Comparison of ENCODE assay signal across 20 cellular contexts in genomic region chr4:168560835-168561210, GRCh38.
A peak's percentile ranks its signal among the peaks of the same experiment; 100 is the strongest.
DNase-seq lines count a peak whose midpoint lies in the region; ATAC-seq and TF ChIP-seq lines count a peak whose summit lies in the region.
"Had no signal": no experiment of that assay in that cellular context is flagged by ENCODE, and none has a peak within 500 bp of the region (broad histone marks: within the 10 kb centered on the region; RNA-seq: fewer than 3 reads in every experiment).

No MANE protein-coding gene starts in this region.

- TF ChIP-seq CTCF in left ventricle myocardium inferior (IDR thresholded peaks at IDR 0.05; ENCODE audit: borderline replicate concordance) (no peak), nephron progenitor cell (IDR thresholded peaks at IDR 0.05) (no peak)

- H3K9me3 ChIP-seq in left ventricle myocardium inferior (replicated peaks) (no peaks in the 10 kb centered on the region), adipocyte (ENCODE audit: control insufficient read depth, low read length) (no peaks in the 10 kb centered on the region)
- H3K9me3 ChIP-seq: Caco-2, stomach had no signal

- H3K4me1 Mint-ChIP-seq in nephron progenitor cell = peaks cover 76% of the 10 kb centered on the region
- H3K4me1 Mint-ChIP-seq: activated naive CD8-positive, alpha-beta T cell treated with anti-CD3 and anti-CD28 coated beads, Interleukin-2, amount 10 ng/mL, durations not matched to agents 7 days and 5 days had no signal

- DNase-seq in left ventricle myocardium inferior (no peak), left cardiac atrium (no peak), adipocyte (ENCODE audit: low read depth) (peak; percentile 49), nephron progenitor cell (no peak), HUDEP-2 (lab: John Stamatoyannopoulos, UW; ENCODE audit: unreplicated experiment in 76 of 76) (no peak), pons (ENCODE audit: low spot score) (no peak)
- DNase-seq in stimulated activated CD4-positive, alpha-beta T cell treated with anti-CD3 and anti-CD28 coated beads, Interleukin-12 subunit alpha, Interleukin-12 subunit beta, amount 100 ng/mL, for 4 hours = no peak
- DNase-seq: activated CD4-positive, alpha-beta memory T cell treated with anti-CD3 and anti-CD28 coated beads for 36 hours; activated naive CD8-positive, alpha-beta T cell treated with anti-CD3 and anti-CD28 coated beads, Interleukin-2, amount 10 ng/mL, durations not matched to agents 7 days and 5 days; activated T-cell treated with anti-CD3 and anti-CD28 coated beads, Interleukin-2, amount 50 U/mL, for 48 hours; Caco-2; caudate nucleus; effector CD8-positive, alpha-beta T cell; Kasumi-1; NCI-H146; NCI-H446; OCI-M1 had no signal

- no peaks in the 10 kb centered on the region for H3K9me3 Mint-ChIP-seq in nephron progenitor cell
- H3K9me3 Mint-ChIP-seq: activated CD4-positive, alpha-beta memory T cell treated with anti-CD3 and anti-CD28 coated beads for 36 hours; activated naive CD8-positive, alpha-beta T cell treated with anti-CD3 and anti-CD28 coated beads, Interleukin-2, amount 10 ng/mL, durations not matched to agents 7 days and 5 days had no signal

- H3K27ac ChIP-seq in left ventricle myocardium inferior (replicated peaks) = peak overlapping the region; percentile 45

- peak overlapping the region; percentile 82 for H3K27ac Mint-ChIP-seq in nephron progenitor cell
- H3K27ac Mint-ChIP-seq: activated CD4-positive, alpha-beta memory T cell treated with anti-CD3 and anti-CD28 coated beads for 36 hours; activated naive CD8-positive, alpha-beta T cell treated with anti-CD3 and anti-CD28 coated beads, Interleukin-2, amount 10 ng/mL, durations not matched to agents 7 days and 5 days had no signal

- intact Hi-C loops in left ventricle myocardium inferior (cut with micrococcal nuclease) = no loop called here
- intact Hi-C loops in left cardiac atrium (cut with DNase I) = no loop called here

- peaks cover 2% of the 10 kb centered on the region for H3K27me3 Mint-ChIP-seq in nephron progenitor cell (ENCODE audit: low read depth, poor library complexity)

- H3K9ac ChIP-seq in adipocyte (ENCODE audit: low read length) = no peak overlapping the region

- no peak overlapping the region for H3K4me3 Mint-ChIP-seq in nephron progenitor cell
- H3K4me3 Mint-ChIP-seq: activated CD4-positive, alpha-beta memory T cell treated with anti-CD3 and anti-CD28 coated beads for 36 hours; activated naive CD8-positive, alpha-beta T cell treated with anti-CD3 and anti-CD28 coated beads, Interleukin-2, amount 10 ng/mL, durations not matched to agents 7 days and 5 days had no signal

- ATAC-seq in left cardiac atrium (no peak), GM19455 (IDR thresholded peaks at IDR 0.05; ENCODE audit: unreplicated experiment) (no peak)
- ATAC-seq: left lobe of liver had no signal

- H3K36me3 Mint-ChIP-seq in nephron progenitor cell (ENCODE audit: low read depth) = no peaks in the 10 kb centered on the region
- H3K36me3 Mint-ChIP-seq: activated CD4-positive, alpha-beta memory T cell treated with anti-CD3 and anti-CD28 coated beads for 36 hours; activated naive CD8-positive, alpha-beta T cell treated with anti-CD3 and anti-CD28 coated beads, Interleukin-2, amount 10 ng/mL, durations not matched to agents 7 days and 5 days had no signal

- no peaks in the 10 kb centered on the region for H3K36me3 ChIP-seq in left ventricle myocardium inferior
- H3K36me3 ChIP-seq in adipocyte (ENCODE audit: control insufficient read depth, insufficient read depth, low read length, severe bottlenecking) = no peaks in the 10 kb centered on the region
- H3K36me3 ChIP-seq: stomach had no signal

- H3K4me1 ChIP-seq in left ventricle myocardium inferior (peaks cover 90% of the 10 kb centered on the region), adipocyte (ENCODE audit: control insufficient read depth, insufficient read depth, low read length) (peaks cover 12% of the 10 kb centered on the region)

- H3K27me3 ChIP-seq in left ventricle myocardium inferior (ENCODE audit: low read depth) (no peaks in the 10 kb centered on the region), adipocyte (replicated peaks; ENCODE audit: control insufficient read depth, insufficient read depth, low read length) (no peaks in the 10 kb centered on the region)
- H3K27me3 ChIP-seq: stomach had no signal

- no peak overlapping the region for H3K4me3 ChIP-seq in left ventricle myocardium inferior
- H3K4me3 ChIP-seq in adipocyte (ENCODE audit: low read length) = no peak overlapping the region
- H3K4me3 ChIP-seq: stomach had no signal
